19 cellular contexts compared by ENCODE assay signal in the genomic region with DNA sequence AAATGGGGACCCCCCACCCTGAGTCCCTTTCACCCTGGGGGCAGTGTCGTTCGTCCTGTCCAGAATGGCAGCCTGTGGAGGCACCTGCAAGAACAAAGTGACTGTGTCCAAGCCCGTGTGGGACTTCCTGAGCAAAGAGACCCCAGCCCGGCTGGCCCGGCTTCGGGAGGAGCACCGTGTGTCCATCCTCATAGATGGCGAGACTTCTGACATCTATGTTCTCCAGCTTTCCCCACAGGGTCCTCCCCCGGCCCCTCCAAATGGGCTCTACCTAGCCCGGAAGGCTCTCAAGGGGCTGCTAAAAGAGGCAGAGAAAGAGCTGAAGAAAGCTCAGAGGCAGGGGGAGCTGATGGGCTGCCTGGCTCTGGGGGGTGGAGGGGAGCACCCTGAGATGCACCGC. TPM values are rescaled to one million over a fixed set of nuclear protein-coding genes. Genes with fewer than 3 reads are reported as not detected.
DNase-seq lines count a peak whose midpoint lies in the region; ATAC-seq and TF ChIP-seq lines count a peak whose summit lies in the region.
"Had no signal": no experiment of that assay in that cellular context is flagged by ENCODE, and none has a peak within 500 bp of the region (broad histone marks: within the 10 kb centered on the region; RNA-seq: fewer than 3 reads in every experiment).

No MANE protein-coding gene starts in this region.

- TSS peak; percentile 75 for BruUV-seq in Panc1 (replicated peaks; lab: Mats Ljungman, UMichigan)

- H3K36me3 Mint-ChIP-seq in T-helper 2 cell treated with Interferon-gamma antibody and Interleukin-4, amounts not matched to agents 5 μg/mL and 100 μg/mL, for 36 hours (ENCODE audit: low read depth): peaks cover 10% of the 10 kb centered on the region
- peaks cover 13 to 16% (median 14%) of the 10 kb centered on the region in 3 donors for H3K36me3 Mint-ChIP-seq in immature natural killer cell

- no peaks in the 10 kb centered on the region for H3K36me3 ChIP-seq in Panc1 (ENCODE audit: control insufficient read depth, insufficient read depth, low read length)
- H3K36me3 ChIP-seq in stomach smooth muscle (ENCODE audit: control insufficient read depth in 2 of 2, insufficient read depth in 2 of 2, low read length in 2 of 2): peaks cover 3 to 16% of the 10 kb centered on the region in 2 donors
- no peaks in the 10 kb centered on the region for H3K36me3 ChIP-seq in uterus
- H3K36me3 ChIP-seq in thyroid gland: peaks cover 5 to 9% of the 10 kb centered on the region in 2 donors

- no peak for DNase-seq in T-helper 2 cell treated with Interferon-gamma antibody and Interleukin-4, amounts not matched to agents 5 μg/mL and 100 μg/mL, for 36 hours (ENCODE audit: low spot score)
- no peak for DNase-seq in T-helper 2 cell
- no peak for DNase-seq in Panc1 (ENCODE audit: low read depth, low spot score)
- DNase-seq in immature natural killer cell: no peak
- DNase-seq in uterus: no peak
- DNase-seq in thyroid gland: no peak
- DNase-seq: GOT3, HFFc6, Karpas-422, MM.1S, NCI-H1105 treated with DMSO at 0.1 percent for 48 hours, NCI-H187 treated with DMSO at 0.1 percent for 48 hours, NCI-H446 treated with DMSO at 0.1 percent for 48 hours, NCI-H774, Peyer's patch, Right ventricle myocardium superior had no signal

- ATAC-seq in Panc1 (no peak), HG02610 (IDR thresholded peaks at IDR 0.05; ENCODE audit: unreplicated experiment) (no peak)
- ATAC-seq: HepG2 had no signal

- CTCF ChIA-PET in Panc1 (lab: Charles Lee): no interaction called here

- in situ Hi-C loops in Panc1 (cut with HindIII; ENCODE audit: low pct_unique_long_range_greater_than_20kb, low sequenced_read_pairs): no loop called here

- no peak overlapping the region for H3K9ac ChIP-seq in stomach smooth muscle (ENCODE audit: low read length in 2 of 2)

- H3K27ac ChIP-seq in Panc1 (ENCODE audit: low read length) (no peak overlapping the region), stomach smooth muscle (ENCODE audit: low read length) (peak overlapping the region; percentile 98), uterus (no peak overlapping the region), thyroid gland (no peak overlapping the region)
- H3K27ac ChIP-seq: Peyer's patch had no signal

- TF ChIP-seq POLR2A in uterus (IDR thresholded peaks at IDR 0.05) (no peak), thyroid gland (IDR thresholded peaks at IDR 0.05) (no peak)

- H3K9me3 Mint-ChIP-seq in T-helper 2 cell treated with Interferon-gamma antibody and Interleukin-4, amounts not matched to agents 5 μg/mL and 100 μg/mL, for 36 hours: no peaks in the 10 kb centered on the region
- H3K9me3 Mint-ChIP-seq in immature natural killer cell: no peaks in the 10 kb centered on the region
- H3K9me3 Mint-ChIP-seq: HFFc6 had no signal

- H3K27ac Mint-ChIP-seq in T-helper 2 cell treated with Interferon-gamma antibody and Interleukin-4, amounts not matched to agents 5 μg/mL and 100 μg/mL, for 36 hours: peak overlapping the region; percentile 9
- peak overlapping the region in 4 of 6 donors; percentile 0 to 56 (median 5) for H3K27ac Mint-ChIP-seq in immature natural killer cell
- H3K27ac Mint-ChIP-seq: HFFc6 had no signal

- intact Hi-C loops in Panc1 (cut with micrococcal nuclease; ENCODE audit: unreplicated experiment) (no loop called here), uterus (cut with DNase I; ENCODE audit: low total_unique reads) (no loop called here), thyroid gland (cut with DNase I) (no loop called here)

- H3K27me3 ChIP-seq in Panc1 (ENCODE audit: control insufficient read depth, insufficient read depth, low read length) (no peaks in the 10 kb centered on the region), stomach smooth muscle (ENCODE audit: control insufficient read depth in 1 of 2, insufficient read depth in 2 of 2, low read length in 2 of 2) (no peaks in the 10 kb centered on the region), uterus (no peaks in the 10 kb centered on the region), thyroid gland (no peaks in the 10 kb centered on the region)
- H3K27me3 ChIP-seq: Peyer's patch had no signal

- 91 to 93% methylated on average over 11 of the region's 11 CpGs for WGBS in thyroid gland, 2 donors

- H3K4me3 Mint-ChIP-seq in T-helper 2 cell treated with Interferon-gamma antibody and Interleukin-4, amounts not matched to agents 5 μg/mL and 100 μg/mL, for 36 hours: no peak overlapping the region
- peak overlapping the region in 2 of 5 donors; percentile 61 to 89 for H3K4me3 Mint-ChIP-seq in immature natural killer cell
- H3K4me3 Mint-ChIP-seq: HFFc6 had no signal

- TF ChIP-seq CTCF in Panc1 (IDR thresholded peaks at IDR 0.05) (no peak), uterus (IDR thresholded peaks at IDR 0.05) (no peak), thyroid gland (IDR thresholded peaks at IDR 0.05) (no peak)

- POLR2A ChIA-PET in Panc1 (lab: Charles Lee): interaction anchor here (0.6 kb wide), 1 partner anchor 175 kb away, joined by 5 read pairs; no protein-coding TSS in a partner anchor

- H3K4me1 Mint-ChIP-seq in T-helper 2 cell treated with Interferon-gamma antibody and Interleukin-4, amounts not matched to agents 5 μg/mL and 100 μg/mL, for 36 hours (ENCODE audit: low read depth): peaks cover 16% of the 10 kb centered on the region
- H3K4me1 Mint-ChIP-seq in immature natural killer cell: peaks cover 49 to 54% of the 10 kb centered on the region in 2 donors

- H3K9me3 ChIP-seq in Panc1 (ENCODE audit: control insufficient read depth, insufficient read depth, low read depth, low read length): no peaks in the 10 kb centered on the region
- H3K9me3 ChIP-seq in stomach smooth muscle (ENCODE audit: control insufficient read depth in 2 of 2, low read length in 2 of 2): no peaks in the 10 kb centered on the region
- no peaks in the 10 kb centered on the region for H3K9me3 ChIP-seq in uterus
- H3K9me3 ChIP-seq in thyroid gland: no peaks in the 10 kb centered on the region
- H3K9me3 ChIP-seq: Peyer's patch had no signal

- peaks cover 3% of the 10 kb centered on the region for H3K27me3 Mint-ChIP-seq in T-helper 2 cell treated with Interferon-gamma antibody and Interleukin-4, amounts not matched to agents 5 μg/mL and 100 μg/mL, for 36 hours (ENCODE audit: low read depth)
- H3K27me3 Mint-ChIP-seq in immature natural killer cell (ENCODE audit: low read depth in 3 of 3): peaks cover 2 to 4% (median 3%) of the 10 kb centered on the region in 3 donors

- no peak overlapping the region for H3K4me3 ChIP-seq in Panc1 (ENCODE audit: low read depth in 2 of 2, low read length in 2 of 2)
- H3K4me3 ChIP-seq in stomach smooth muscle (ENCODE audit: low read length in 2 of 2): no peak overlapping the region
- H3K4me3 ChIP-seq in uterus: no peak overlapping the region
- H3K4me3 ChIP-seq in thyroid gland (replicated peaks in 1 of 3): no peak overlapping the region
- H3K4me3 ChIP-seq: Peyer's patch had no signal

- H3K4me1 ChIP-seq in Panc1 (ENCODE audit: control insufficient read depth, insufficient read depth, low read length): peaks cover 22% of the 10 kb centered on the region
- peaks cover 42% of the 10 kb centered on the region for H3K4me1 ChIP-seq in stomach smooth muscle (ENCODE audit: control insufficient read depth, insufficient read depth, low read length)
- H3K4me1 ChIP-seq in uterus: no peaks in the 10 kb centered on the region
- H3K4me1 ChIP-seq in thyroid gland: peaks cover 30 to 31% of the 10 kb centered on the region in 2 donors

RNA-seq across cellular contexts. Expression of a gene that starts 2.2 kb away (rescaled TPM):
- 37.8 TPM for total RNA-seq in Panc1 (2021; ENCODE audit: unreplicated experiment)
- polyA plus RNA-seq in Panc1 (2012; ENCODE audit: insufficient read length): 55.1 TPM
- 10 to 100 TPM in 1 of 3 donors, 1 to 10 TPM in 2; 8.1 to 20.2 (median 9.5) TPM for polyA plus RNA-seq in immature natural killer cell
- 10 to 100 TPM; 17.6 to 82.5 (median 40.9) TPM for total RNA-seq in uterus
- 10 to 100 TPM; 29.2 to 42.0 (median 33.9) TPM for total RNA-seq in thyroid gland

RNA-seq across cellular contexts. Expression of a gene that starts 4.4 kb away (rescaled TPM):
- total RNA-seq in Panc1 (2021; ENCODE audit: unreplicated experiment) (10.5 TPM), uterus (100 to 1,000 TPM in 1 of 4 donors, 10 to 100 TPM in 3; 52.9 to 205 (median 85.6) TPM), thyroid gland (10 to 100 TPM in 1 of 4 donors, 1 to 10 TPM in 3; 3.3 to 25.8 (median 3.9) TPM)
- polyA plus RNA-seq in Panc1 (2012; ENCODE audit: insufficient read length): 25.5 TPM
- polyA plus RNA-seq in immature natural killer cell: under 1 TPM in 1 of 3 donors, not detected in 2; 0.27 TPM

RNA-seq across cellular contexts. Expression of a gene that starts 15.8 kb away (rescaled TPM):
- 62.6 TPM for total RNA-seq in Panc1 (2021; ENCODE audit: unreplicated experiment)
- polyA plus RNA-seq in Panc1 (2012; ENCODE audit: insufficient read length): 41.7 TPM
- polyA plus RNA-seq in immature natural killer cell: 10 to 100 TPM; 33.0 to 61.8 (median 54.1) TPM
- 10 to 100 TPM in 3 of 4 donors, 1 to 10 TPM in 1; 2.6 to 29.3 (median 18.8) TPM for total RNA-seq in uterus
- total RNA-seq in thyroid gland: 10 to 100 TPM; 29.6 to 82.6 (median 59.2) TPM

RNA-seq across cellular contexts. Expression of a gene that starts 26.2 kb away (rescaled TPM):
- total RNA-seq in Panc1 (2021; ENCODE audit: unreplicated experiment): 48.6 TPM
- 44.0 TPM for polyA plus RNA-seq in Panc1 (2012; ENCODE audit: insufficient read length)
- polyA plus RNA-seq in immature natural killer cell: not detected
- total RNA-seq in uterus: 10 to 100 TPM in 1 of 4 donors, 1 to 10 TPM in 3; 2.9 to 14.1 (median 3.9) TPM
- 1 to 10 TPM in 3 of 4 donors, under 1 TPM in 1; 0.88 to 7.9 (median 2.2) TPM for total RNA-seq in thyroid gland

RNA-seq across cellular contexts. Expression of a gene that starts 57.0 kb away (rescaled TPM):
- total RNA-seq in Panc1 (2021; ENCODE audit: unreplicated experiment) (3.0 TPM), uterus (1 to 10 TPM in 3 of 4 donors, under 1 TPM in 1; 0.59 to 5.1 (median 1.9) TPM), thyroid gland (under 1 TPM; 0.34 to 0.67 (median 0.51) TPM)
- polyA plus RNA-seq in Panc1 (2012; ENCODE audit: insufficient read length): 3.1 TPM
- polyA plus RNA-seq in immature natural killer cell: not detected
